8 cellular contexts compared by ENCODE assay signal in the genomic region with DNA sequence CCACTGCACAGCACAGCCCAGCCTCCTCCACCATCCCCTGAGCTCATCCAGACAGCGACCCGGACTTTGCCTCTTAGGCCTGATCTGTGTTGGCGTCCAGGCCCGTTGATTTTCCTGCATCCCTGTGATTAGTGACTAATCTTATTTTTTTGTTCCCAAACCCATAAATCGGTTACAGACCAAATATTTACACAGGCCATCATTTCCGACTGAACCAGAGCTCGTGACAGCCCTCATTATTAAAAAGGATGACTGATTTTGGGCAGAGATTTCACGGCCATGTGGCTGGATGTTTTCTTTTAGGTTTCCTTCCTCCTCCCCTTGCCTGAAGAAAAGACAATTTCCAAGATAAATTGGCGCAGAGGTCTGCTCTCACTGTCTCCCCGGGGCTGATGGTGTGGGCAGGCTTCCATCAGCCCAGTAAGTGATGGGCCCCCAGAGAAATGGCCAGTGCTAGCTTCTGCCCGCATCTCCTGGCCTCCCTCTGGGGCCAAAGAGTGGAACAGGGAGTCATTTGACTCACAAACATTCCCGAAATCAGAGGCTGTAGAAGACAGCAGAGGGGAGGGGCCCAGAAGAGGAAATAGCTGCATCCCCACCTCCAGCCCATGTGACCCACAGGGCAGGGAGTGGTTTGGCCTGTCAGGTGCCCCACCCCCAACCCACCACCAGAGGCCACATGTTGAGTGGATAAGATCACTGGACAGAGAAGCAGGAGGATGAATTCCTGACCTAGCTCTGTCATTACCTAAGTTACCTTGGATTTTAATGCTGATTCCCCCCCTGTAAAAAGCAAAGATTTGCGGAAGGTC.
DNase-seq lines count a peak whose midpoint lies in the region; ATAC-seq and TF ChIP-seq lines count a peak whose summit lies in the region.

No MANE protein-coding gene starts in this region.

- H3K9me3 ChIP-seq in Karpas-422 (ENCODE audit: low read length) (no peaks in the 10 kb centered on the region), adrenal gland (replicated peaks in 1 of 3) (no peaks in the 10 kb centered on the region), MM.1S (replicated peaks; ENCODE audit: insufficient read depth, low read length) (no peaks in the 10 kb centered on the region)

- no peaks in the 10 kb centered on the region for H4K20me1 ChIP-seq in Karpas-422 (ENCODE audit: insufficient read depth, low read depth, low read length)
- H4K20me1 ChIP-seq in MM.1S (ENCODE audit: insufficient read depth, low read length), result no peaks in the 10 kb centered on the region

- 36 to 45% (median 43%) methylated on average over 11 to 13 of the region's 13 CpGs for WGBS in adrenal gland, 4 donors

- TF ChIP-seq POLR2A in adrenal gland (IDR thresholded peaks at IDR 0.05), result no peak

- no peak overlapping the region for H3K4me2 ChIP-seq in Karpas-422 (ENCODE audit: low read depth, low read length, poor library complexity, severe bottlenecking)
- no peak overlapping the region for H3K4me2 ChIP-seq in MM.1S (ENCODE audit: low read depth, low read length)

- H3K4me3 ChIP-seq in Karpas-422 (ENCODE audit: low read length), result no peak overlapping the region
- no peak overlapping the region for H3K4me3 ChIP-seq in adrenal gland
- no peak overlapping the region for H3K4me3 ChIP-seq in MM.1S (ENCODE audit: low read length)

- intact Hi-C loops in adrenal gland (cut with DNase I), result no loop called here

- peak; percentile 48 for DNase-seq in AG08396 (ENCODE audit: low spot score)
- DNase-seq in Karpas-422, result peak; percentile 48
- DNase-seq in adrenal gland, result peak; percentile 4 to 51 (median 16)
- DNase-seq in medulla oblongata (ENCODE audit: extremely low spot score), result peak; percentile 11
- DNase-seq in MM.1S, result no peak
- DNase-seq in stimulated activated naive CD4-positive, alpha-beta T cell treated with Interleukin-2 at 50 U/mL for 16 hours (lab: John Stamatoyannopoulos, UW), result no peak

- H3K9ac ChIP-seq in Karpas-422 (ENCODE audit: low read length) (no peak overlapping the region), MM.1S (ENCODE audit: low read length) (no peak overlapping the region)

- H2AFZ ChIP-seq in Karpas-422 (ENCODE audit: low read length) (no peak overlapping the region), MM.1S (ENCODE audit: low read length) (no peak overlapping the region)

- no peaks in the 10 kb centered on the region for H3K9me2 ChIP-seq in Karpas-422 (replicated peaks; ENCODE audit: insufficient read depth, low read length)
- no peaks in the 10 kb centered on the region for H3K9me2 ChIP-seq in MM.1S (replicated peaks; ENCODE audit: insufficient read depth, low read length)

- H3K27me3 ChIP-seq in Karpas-422 (ENCODE audit: low read length), result no peaks in the 10 kb centered on the region
- no peaks in the 10 kb centered on the region for H3K27me3 ChIP-seq in adrenal gland
- H3K27me3 ChIP-seq in MM.1S (replicated peaks; ENCODE audit: insufficient read depth, low read length), result no peaks in the 10 kb centered on the region

- ATAC-seq in GM21528 (IDR thresholded peaks at IDR 0.05; ENCODE audit: low FRiP score, unreplicated experiment) (no peak), HG03097 (IDR thresholded peaks at IDR 0.05; ENCODE audit: low FRiP score, unreplicated experiment) (no peak)

- H3K36me3 ChIP-seq in Karpas-422 (ENCODE audit: insufficient read depth, low read length), result no peaks in the 10 kb centered on the region
- no peaks in the 10 kb centered on the region for H3K36me3 ChIP-seq in adrenal gland (replicated peaks in 1 of 2)
- no peaks in the 10 kb centered on the region for H3K36me3 ChIP-seq in MM.1S (replicated peaks; ENCODE audit: insufficient read depth, low read length)

- H3F3A ChIP-seq in MM.1S (ENCODE audit: insufficient read depth, low read length), result no peaks in the 10 kb centered on the region

- H3K79me2 ChIP-seq in Karpas-422 (ENCODE audit: low read length) (no peaks in the 10 kb centered on the region), MM.1S (ENCODE audit: low read length) (no peaks in the 10 kb centered on the region)

- H3K27ac ChIP-seq in Karpas-422 (ENCODE audit: low read length), result no peak overlapping the region
- no peak overlapping the region for H3K27ac ChIP-seq in adrenal gland
- no peak overlapping the region for H3K27ac ChIP-seq in MM.1S (ENCODE audit: low read length)

- no peak for TF ChIP-seq CTCF in adrenal gland (IDR thresholded peaks at IDR 0.05)
- TF ChIP-seq CTCF in MM.1S (IDR thresholded peaks at IDR 0.05; ENCODE audit: low read length), result no peak

- H3K4me1 ChIP-seq in Karpas-422 (ENCODE audit: low read length) (no peaks in the 10 kb centered on the region), adrenal gland (replicated peaks in 1 of 2) (no peaks in the 10 kb centered on the region), MM.1S (ENCODE audit: low read length) (no peaks in the 10 kb centered on the region)

Comparison
In these comparisons a context has a peak if more than half of its experiments do, and no peak if none do; other contexts are left out.
1. DNase-seq: peak in AG08396 (single experiment), Karpas-422 (single experiment), adrenal gland (7 of 7) and medulla oblongata (single experiment); none in MM.1S (single experiment) and stimulated activated naive CD4-positive, alpha-beta T cell treated with Interleukin-2 at 50 U/mL for 16 hours (single experiment).